In genomic region chr1:26724938-26725337, GRCh38 we compare ENCODE assay signal across 13 cellular contexts. TPM values are rescaled to one million over a fixed set of nuclear protein-coding genes. Genes with fewer than 3 reads are reported as not detected.
DNase-seq lines count a peak whose midpoint lies in the region; ATAC-seq, FAIRE-seq and TF ChIP-seq lines count a peak whose summit lies in the region.
"Had no signal": no experiment of that assay in that cellular context is flagged by ENCODE, and none has a peak within 500 bp of the region (broad histone marks: within the 10 kb centered on the region; RNA-seq: fewer than 3 reads in every experiment).

No MANE protein-coding gene starts in this region.

- DNase-seq in ELF-1 (ENCODE audit: low read depth, low spot score) (peak; percentile 58), NCI-H2227 treated with DMSO at 0.1 percent for 48 hours (lab: John Stamatoyannopoulos, UW) (peak; percentile 88), H1 (ENCODE audit: low read depth in 1 of 2, low spot score in 2 of 2) (no peak), neural crest cell (ENCODE audit: low read depth, low spot score) (no peak), kidney glomerular epithelial cell (lab: John Stamatoyannopoulos, UW) (no peak)
- DNase-seq: activated CD8-positive, alpha-beta memory T cell treated with anti-CD3 and anti-CD28 coated beads, Interleukin-2, amount 50 U/mL, for 48 hours; DMS153; tibial artery had no signal

- no peak overlapping the region for H3K14ac ChIP-seq in H1 (ENCODE audit: insufficient read length)

- H4K8ac ChIP-seq in H1 (ENCODE audit: extremely low read depth, insufficient read depth, low read length) = no peak overlapping the region

- H3K9me3 Mint-ChIP-seq in neural crest cell = no peaks in the 10 kb centered on the region

- H3K4me2 ChIP-seq in H1 (ENCODE audit: insufficient read depth in 1 of 2, low read depth in 2 of 2, low read length in 2 of 2) = peak overlapping the region; percentile 63

- peaks cover 24 to 39% of the 10 kb centered on the region in 2 experiments for H4K20me1 ChIP-seq in H1 (replicated peaks in 1 of 2; ENCODE audit: control insufficient read depth in 1 of 2, insufficient read depth in 2 of 2, low read length in 2 of 2)

- WGBS in H1 (ENCODE audit: extremely low coverage in 1 of 2, insufficient coverage in 1 of 2, insufficient read length in 1 of 2, insufficient replicate concordance in 2 of 2, low coverage in 1 of 2, low lambda C conversion rate in 2 of 2, missing lambda C conversion rate in 1 of 2), 2 experiments = 0% methylated on average over 1 of the region's 1 CpG; no CpG with 5 or more reads in 1 of the 2 experiments

- H3K4ac ChIP-seq in H1 (replicated peaks; ENCODE audit: insufficient read length, low read depth, low read length) = no peak overlapping the region

- H3K4me3 Mint-ChIP-seq in neural crest cell = peak overlapping the region; percentile 16

- peak overlapping the region in 1 of 4 experiments; percentile 50; a peak in 1 of 7 replicates for H3K9ac ChIP-seq in H1 (replicated peaks in 1 of 4; ENCODE audit: extremely low read depth in 1 of 4, low read depth in 3 of 4, low read length in 3 of 4)

- H3K36me3 ChIP-seq in H1 (ENCODE audit: control insufficient read depth in 2 of 4, insufficient read depth in 4 of 4, low read length in 3 of 4) = peaks cover 4 to 9% (median 6%) of the 10 kb centered on the region in 4 experiments; a peak in 6 of 8 replicates

- H3K79me2 ChIP-seq in H1 (ENCODE audit: control insufficient read depth in 1 of 2, insufficient read depth in 2 of 2, low read length in 2 of 2) = peaks cover 33 to 100% of the 10 kb centered on the region in 2 experiments

- H2BK120ac ChIP-seq in H1 (replicated peaks; ENCODE audit: low read depth, low read length) = no peak overlapping the region

- TF ChIP-seq EP300 in H1 (IDR thresholded peaks at IDR 0.05; ENCODE audit: borderline replicate concordance in 1 of 2, low read depth in 2 of 2, low read length in 2 of 2) = peak in 1 of 2 experiments; percentile 50; a peak in 1 of 3 replicates

- CTCF ChIA-PET in H1 (lab: Charles Lee; ENCODE audit: partially characterized antibody) = interaction anchor here (0.8 to 3.6 kb wide), 9 partner anchors 8 to 187 kb away, joined by 3 to 25 read pairs (median 5); no protein-coding TSS in a partner anchor

- 0 out of 2 replicates have a peak overlapping the region, but pooled peaks have one; percentile 5 for H2BK20ac ChIP-seq in H1 (ENCODE audit: low read length)

- peak overlapping the region; percentile 20 for H2BK12ac ChIP-seq in H1 (ENCODE audit: low read depth, low read length)

- no peak overlapping the region for H4K91ac ChIP-seq in H1 (replicated peaks; ENCODE audit: insufficient read length, low read length)

- no peak overlapping the region for H3K27ac ChIP-seq in H1 (ENCODE audit: low read depth, low read length)
- H3K27ac ChIP-seq: tibial artery had no signal

- H3K23me2 ChIP-seq in H1 (ENCODE audit: low read depth, low read length) = peaks cover 10% of the 10 kb centered on the region

- peak overlapping the region; percentile 9; the same call in 1 of the 2 replicates for H3K18ac ChIP-seq in H1 (ENCODE audit: extremely low read depth, low read length)

- no peak overlapping the region for H2AFZ ChIP-seq in H1 (ENCODE audit: low read length)

- H3K27me3 ChIP-seq in H1 (replicated peaks in 1 of 4; ENCODE audit: control insufficient read depth in 3 of 4, extremely low read depth in 1 of 4, insufficient read depth in 3 of 4, low read length in 3 of 4) = no peaks in the 10 kb centered on the region
- H3K27me3 ChIP-seq: esophagus muscularis mucosa, tibial artery had no signal

- no peak overlapping the region for H2AK5ac ChIP-seq in H1 (ENCODE audit: low read depth, low read length)

- no peak; a peak in 1 of 4 replicates for TF ChIP-seq RAD21 in H1 (IDR thresholded peaks at IDR 0.05 in 1 of 2, conservative IDR thresholded peaks at IDR 0.05 in 1 of 2; ENCODE audit: low read depth in 2 of 2, low read length in 2 of 2)

- no peak overlapping the region for H3K56ac ChIP-seq in H1 (replicated peaks; ENCODE audit: insufficient read length, low read depth, low read length)

- peaks cover 65% of the 10 kb centered on the region for H3K4me1 Mint-ChIP-seq in neural crest cell

- peaks cover 20 to 42% (median 26%) of the 10 kb centered on the region in 4 experiments for H3K4me1 ChIP-seq in H1 (replicated peaks in 1 of 4; ENCODE audit: control insufficient read depth in 3 of 4, insufficient read depth in 4 of 4, low read length in 3 of 4)

- H3K4me3 ChIP-seq in H1 (ENCODE audit: extremely low read depth in 1 of 4, insufficient read depth in 2 of 4, low read depth in 3 of 4, low read length in 4 of 4) = peak overlapping the region; percentile 8 to 42 (median 21); a peak in 7 of 8 replicates
- H3K4me3 ChIP-seq: esophagus muscularis mucosa, HAP-1, tibial artery had no signal

- POLR2A ChIA-PET in H1 (lab: Charles Lee; ENCODE audit: partially characterized antibody) = interaction anchor here (1.6 to 18.3 kb wide), 5 partner anchors 10 to 32 kb away, joined by 3 to 256 read pairs (median 19); partner anchors contain the start of gene ARID1A

- H3K27me3 Mint-ChIP-seq in neural crest cell (ENCODE audit: low read depth) = no peaks in the 10 kb centered on the region

- H3K23ac ChIP-seq in H1 (ENCODE audit: insufficient read length) = no peak overlapping the region

- no peak for ATAC-seq in HG02885 (IDR thresholded peaks at IDR 0.05; ENCODE audit: poor library complexity, unreplicated experiment)
- no peak for ATAC-seq in HG02852 (IDR thresholded peaks at IDR 0.05; ENCODE audit: unreplicated experiment)
- ATAC-seq: sciatic nerve had no signal

- TF ChIP-seq CTCF in H1 (IDR thresholded peaks at IDR 0.05; ENCODE audit: control extremely low read depth in 1 of 3, insufficient read depth in 1 of 3, low read depth in 1 of 3, low read length in 3 of 3) (no peak), neural crest cell (conservative IDR thresholded peaks at IDR 0.05) (no peak)

- 0 out of 2 replicates have a peak overlapping the region, but pooled peaks have one; percentile 77 for H2BK5ac ChIP-seq in H1 (ENCODE audit: low read depth, low read length)

- H2BK15ac ChIP-seq in H1 (ENCODE audit: low read length) = no peak overlapping the region

- H3K27ac Mint-ChIP-seq in neural crest cell (ENCODE audit: unreplicated experiment) = no peak overlapping the region

- peaks cover 8% of the 10 kb centered on the region; the same call in 1 of the 2 replicates for H3K79me1 ChIP-seq in H1 (ENCODE audit: low read depth, low read length)

- no peak overlapping the region for H4K5ac ChIP-seq in H1 (ENCODE audit: insufficient read length, low read depth, low read length)

- FAIRE-seq in H1 (lab: Jason Lieb, UNC) = peak; percentile 78

- TF ChIP-seq POLR2A in H1 (IDR thresholded peaks at IDR 0.05; ENCODE audit: control extremely low read depth in 1 of 2, low read depth in 2 of 2, low read length in 2 of 2) = no peak

- no peaks in the 10 kb centered on the region for H3K9me3 ChIP-seq in H1 (ENCODE audit: insufficient read depth in 2 of 2, low read depth in 1 of 2, low read length in 1 of 2)
- H3K9me3 ChIP-seq: esophagus muscularis mucosa, HAP-1, tibial artery had no signal

- peaks cover 3% of the 10 kb centered on the region for H3K36me3 Mint-ChIP-seq in neural crest cell (ENCODE audit: low read depth)

TF ChIP-seq in H1, 55 proteins besides CTCF, POLR2A, EP300 and RAD21:
- TF ChIP-seq E2F6 (IDR thresholded peaks at IDR 0.05) (no peak), BCL11A (IDR thresholded peaks at IDR 0.05; ENCODE audit: low read depth in 2 of 2, low read length in 2 of 2) (peak in 1 of 2 experiments; percentile 49), SP1 (IDR thresholded peaks at IDR 0.05; ENCODE audit: low read depth, low read length) (peak; percentile 80), SP2 (IDR thresholded peaks at IDR 0.05; ENCODE audit: low read length) (no peak), CREB1 (IDR thresholded peaks at IDR 0.05) (no peak), SIN3A (conservative IDR thresholded peaks at IDR 0.05 in 1 of 2, IDR thresholded peaks at IDR 0.05 in 1 of 2; ENCODE audit: low read depth in 1 of 2, low read length in 2 of 2) (peak in 1 of 2 experiments; percentile 68; a peak in 1 of 4 replicates), TEAD4 (IDR thresholded peaks at IDR 0.05; ENCODE audit: low read depth, low read length) (0 out of 2 replicates have a peak, but pooled peaks have one; percentile 17), EGR1 (IDR thresholded peaks at IDR 0.05; ENCODE audit: borderline replicate concordance, low read depth, low read length) (no peak), NANOG (IDR thresholded peaks at IDR 0.05; ENCODE audit: insufficient read depth, low read depth, low read length, poor library complexity, severe bottlenecking) (peak; percentile 99), MAFK (IDR thresholded peaks at IDR 0.05; ENCODE audit: low read depth, low read length) (no peak), HDAC2 (IDR thresholded peaks at IDR 0.05; ENCODE audit: borderline replicate concordance in 1 of 2, low read depth in 2 of 2, low read length in 2 of 2) (0 out of 4 replicates have a peak, but pooled peaks of 1 of the 2 experiments have one; percentile 34)

RNA-seq across cellular contexts. Expression of gene ARID1A, which starts 29.1 kb away (rescaled TPM):
- 103 and 105 TPM in 2 replicates for total RNA-seq in H1 (2021; fragmentation: NEBNext Ultra II Directional; extraction: Animal tissue kit (Norgen Biotek cat#: 25700))
- polyA plus RNA-seq in H1 (2011; rRNA removed) = 52.1 and 86.7 TPM in 2 replicates
- 28.6 TPM for polyA plus RNA-seq in H1 (2011; cell fraction: cytosol; rRNA removed)
- polyA plus RNA-seq in H1 (2011; cell fraction: nucleus; rRNA removed) = 109 TPM
- 88.4 to 102 TPM (median 96.6 TPM) in 4 replicates for polyA plus RNA-seq in H1 (2012, experiment 1 of 2)
- 29.8 TPM for polyA plus RNA-seq in H1 (2012, experiment 2 of 2)
- 55.4 TPM for polyA plus RNA-seq in H1 (2013, experiment 1 of 2)
- 52.4 TPM for polyA plus RNA-seq in H1 (2013, experiment 2 of 2)
- 67.7 and 71.7 TPM in 2 replicates for polyA minus RNA-seq in H1 (2011; rRNA and poly(A)+ RNA removed)
- polyA minus RNA-seq in H1 (2011; cell fraction: cytosol; rRNA and poly(A)+ RNA removed) = 90.5 TPM
- polyA minus RNA-seq in H1 (2011; cell fraction: nucleus; rRNA and poly(A)+ RNA removed) = 63.8 TPM
- total RNA-seq in neural crest cell = 155 and 160 TPM in 2 replicates

Comparison
In these comparisons a context has a peak if more than half of its experiments do, and no peak if none do; other contexts are left out.
1. DNase-seq: peak in ELF-1 (single experiment) and NCI-H2227 treated with DMSO at 0.1 percent for 48 hours (single experiment); none in H1 (0 of 2), neural crest cell (single experiment) and kidney glomerular epithelial cell (single experiment).